ENCODE assay signal across 19 cellular contexts in the genomic region with DNA sequence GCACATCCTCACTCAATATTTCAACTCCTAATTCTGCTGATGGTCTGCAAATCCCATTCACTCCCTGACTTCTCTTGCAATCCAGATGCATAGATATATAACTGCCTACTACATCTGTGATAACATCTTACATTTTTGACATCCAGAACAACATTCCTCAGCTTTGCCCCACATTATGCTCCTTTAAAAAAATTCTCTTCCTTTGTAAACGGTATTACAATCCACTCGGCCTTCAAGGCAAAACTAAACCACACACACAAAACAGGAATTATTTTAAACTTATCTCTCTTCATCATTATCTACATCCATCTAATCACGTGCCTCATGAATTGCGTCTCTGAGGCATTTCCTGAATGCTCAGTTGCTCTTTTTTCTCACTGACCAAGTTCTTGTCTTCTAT.
DNase-seq lines count a peak whose midpoint lies in the region; ATAC-seq and TF ChIP-seq lines count a peak whose summit lies in the region.
"Had no signal": no experiment of that assay in that cellular context is flagged by ENCODE, and none has a peak within 500 bp of the region (broad histone marks: within the 10 kb centered on the region; RNA-seq: fewer than 3 reads in every experiment).

No MANE protein-coding gene starts in this region.

- POLR2A ChIA-PET in activated CD8-positive, alpha-beta T cell treated with anti-CD3 and anti-CD28 coated beads for 36 hours (lab: Charles Lee), result no interaction called here

- no peak for TF ChIP-seq POLR2A in breast epithelium (IDR thresholded peaks at IDR 0.05)

- no peak for ATAC-seq in HG03460 (IDR thresholded peaks at IDR 0.05; ENCODE audit: unreplicated experiment)
- ATAC-seq in activated CD8-positive, alpha-beta T cell treated with anti-CD3 and anti-CD28 coated beads for 36 hours, result no peak
- ATAC-seq: A549, GM12878 had no signal

- 10% methylated on average over 4 of the region's 4 CpGs for WGBS in mammary epithelial cell (ENCODE audit: low coverage, missing lambda C conversion rate)
- 64% methylated on average over 4 of the region's 4 CpGs for WGBS in hepatocyte (ENCODE audit: low lambda C conversion rate, missing lambda C conversion rate)

- H3K36me3 ChIP-seq in mammary epithelial cell (ENCODE audit: insufficient read depth, low read length) (no peaks in the 10 kb centered on the region), breast epithelium (no peaks in the 10 kb centered on the region), brain microvascular endothelial cell (replicated peaks) (no peaks in the 10 kb centered on the region), hepatocyte (replicated peaks; ENCODE audit: insufficient read depth, low read depth) (no peaks in the 10 kb centered on the region)
- H3K36me3 ChIP-seq: BLaER1 had no signal

- in situ Hi-C loops in mammary epithelial cell (cut with MboI; ENCODE audit: low sequenced_read_pairs in 2 of 2), result no loop called here
- in situ Hi-C loops in brain microvascular endothelial cell (cut with HindIII; ENCODE audit: low pct_ligation_motif_present, low sequenced_read_pairs), result no loop called here

- no peak overlapping the region for H3K4me3 ChIP-seq in mammary epithelial cell (replicated peaks in 1 of 3; ENCODE audit: insufficient read depth in 1 of 3, low read depth in 2 of 3, low read length in 3 of 3)
- H3K4me3 ChIP-seq in breast epithelium, result no peak overlapping the region
- no peak overlapping the region for H3K4me3 ChIP-seq in brain microvascular endothelial cell (ENCODE audit: low read depth, low read length)
- no peak overlapping the region for H3K4me3 ChIP-seq in hepatocyte
- H3K4me3 ChIP-seq: A549, BLaER1, GM12878 had no signal

- no peaks in the 10 kb centered on the region for H3K9me3 Mint-ChIP-seq in nephron progenitor cell
- no peaks in the 10 kb centered on the region for H3K9me3 Mint-ChIP-seq in activated CD8-positive, alpha-beta T cell treated with anti-CD3 and anti-CD28 coated beads for 36 hours
- H3K9me3 Mint-ChIP-seq: CD14-positive monocyte; CD4-positive, alpha-beta memory T cell; H9 had no signal

- H3K4me2 ChIP-seq in mammary epithelial cell (ENCODE audit: insufficient read depth, low read depth, low read length) (no peak overlapping the region), hepatocyte (no peak overlapping the region)
- H3K4me2 ChIP-seq: A549, BLaER1 had no signal

- H3K9me3 ChIP-seq in mammary epithelial cell (replicated peaks; ENCODE audit: insufficient read depth, low read length) (no peaks in the 10 kb centered on the region), breast epithelium (no peaks in the 10 kb centered on the region), hepatocyte (ENCODE audit: low read depth) (no peaks in the 10 kb centered on the region)
- H3K9me3 ChIP-seq: A549, BLaER1 had no signal

- H3K36me3 Mint-ChIP-seq in nephron progenitor cell (ENCODE audit: low read depth), result no peaks in the 10 kb centered on the region
- H3K36me3 Mint-ChIP-seq in activated CD8-positive, alpha-beta T cell treated with anti-CD3 and anti-CD28 coated beads for 36 hours (ENCODE audit: low read depth), result no peaks in the 10 kb centered on the region
- H3K36me3 Mint-ChIP-seq: CD14-positive monocyte; CD4-positive, alpha-beta memory T cell had no signal

- H3K27me3 Mint-ChIP-seq in nephron progenitor cell (ENCODE audit: low read depth, poor library complexity), result no peaks in the 10 kb centered on the region
- no peaks in the 10 kb centered on the region for H3K27me3 Mint-ChIP-seq in activated CD8-positive, alpha-beta T cell treated with anti-CD3 and anti-CD28 coated beads for 36 hours

- dilution Hi-C loops in mammary epithelial cell (cut with HindIII; ENCODE audit: low sequenced_read_pairs), result loop anchor here (25.0 kb wide), 1 partner anchor 396 kb away; no protein-coding TSS in a partner anchor

- H2AFZ ChIP-seq in mammary epithelial cell (ENCODE audit: low read depth, low read length), result peak overlapping the region; percentile 74
- no peak overlapping the region for H2AFZ ChIP-seq in hepatocyte

- DNase-seq in mammary epithelial cell (peak; percentile 26), breast epithelium (ENCODE audit: low spot score in 2 of 2) (no peak), brain microvascular endothelial cell (peak; percentile 26), nephron progenitor cell (no peak), NCI-H187 treated with DMSO at 0.1 percent for 48 hours (lab: John Stamatoyannopoulos, UW) (no peak), hepatocyte (ENCODE audit: low spot score) (no peak)
- DNase-seq in activated CD8-positive, alpha-beta T cell treated with anti-CD3 and anti-CD28 coated beads for 36 hours, result no peak
- DNase-seq: Calu3; CD4-positive, alpha-beta memory T cell; DMS79 treated with DMSO at 0.1 percent for 48 hours; GF-D8; H9 had no signal

- no TSS peak for BruUV-seq in mammary epithelial cell (replicated peaks; lab: Mats Ljungman, UMichigan)

- no peak for TF ChIP-seq CTCF in mammary epithelial cell (conservative IDR thresholded peaks at IDR 0.05 in 1 of 2, IDR thresholded peaks at IDR 0.05 in 1 of 2; ENCODE audit: extremely low read depth in 1 of 2, insufficient read depth in 1 of 2, low read depth in 1 of 2, low read length in 2 of 2)
- no peak for TF ChIP-seq CTCF in breast epithelium (IDR thresholded peaks at IDR 0.05)
- no peak for TF ChIP-seq CTCF in brain microvascular endothelial cell (IDR thresholded peaks at IDR 0.05; ENCODE audit: low read depth, low read length, missing control alignments)
- TF ChIP-seq CTCF in nephron progenitor cell (IDR thresholded peaks at IDR 0.05), result no peak
- no peak for TF ChIP-seq CTCF in hepatocyte (IDR thresholded peaks at IDR 0.05; ENCODE audit: poor library complexity)
- no peak for TF ChIP-seq CTCF in activated CD8-positive, alpha-beta T cell treated with anti-CD3 and anti-CD28 coated beads for 36 hours (IDR thresholded peaks at IDR 0.05)

- H3K4me3 Mint-ChIP-seq in nephron progenitor cell, result no peak overlapping the region
- H3K4me3 Mint-ChIP-seq in activated CD8-positive, alpha-beta T cell treated with anti-CD3 and anti-CD28 coated beads for 36 hours, result no peak overlapping the region
- H3K4me3 Mint-ChIP-seq: CD14-positive monocyte; CD4-positive, alpha-beta memory T cell; H9 had no signal

- H3K4me1 ChIP-seq in mammary epithelial cell (ENCODE audit: insufficient read depth, low read length) (peaks cover 11% of the 10 kb centered on the region), breast epithelium (no peaks in the 10 kb centered on the region), hepatocyte (ENCODE audit: insufficient read depth) (no peaks in the 10 kb centered on the region)
- H3K4me1 ChIP-seq: A549 had no signal

- intact Hi-C loops in mammary epithelial cell (cut with micrococcal nuclease) (no loop called here), breast epithelium (cut with DNase I; ENCODE audit: low total_unique reads) (no loop called here)
- intact Hi-C loops in activated CD8-positive, alpha-beta T cell treated with anti-CD3 and anti-CD28 coated beads for 36 hours (cut with micrococcal nuclease), result no loop called here

- no peak overlapping the region for H3K27ac ChIP-seq in mammary epithelial cell (ENCODE audit: insufficient read depth, low read depth, low read length)
- H3K27ac ChIP-seq in breast epithelium, result no peak overlapping the region
- no peak overlapping the region for H3K27ac ChIP-seq in brain microvascular endothelial cell
- H3K27ac ChIP-seq in hepatocyte, result no peak overlapping the region
- H3K27ac ChIP-seq: 22Rv1, A549, BLaER1, HL-60 had no signal

- H3K9ac ChIP-seq in mammary epithelial cell (ENCODE audit: insufficient read depth, low read length), result no peak overlapping the region
- H3K9ac ChIP-seq: BLaER1 had no signal

- H3K79me2 ChIP-seq in mammary epithelial cell (ENCODE audit: insufficient read depth, low read length) (no peaks in the 10 kb centered on the region), hepatocyte (no peaks in the 10 kb centered on the region)

- peaks cover 9% of the 10 kb centered on the region for H3K4me1 Mint-ChIP-seq in nephron progenitor cell
- H3K4me1 Mint-ChIP-seq in activated CD8-positive, alpha-beta T cell treated with anti-CD3 and anti-CD28 coated beads for 36 hours (ENCODE audit: low read depth), result no peaks in the 10 kb centered on the region
- H3K4me1 Mint-ChIP-seq: CD4-positive, alpha-beta memory T cell; H9 had no signal

- no peaks in the 10 kb centered on the region for H3K9me2 ChIP-seq in hepatocyte (replicated peaks; ENCODE audit: insufficient read depth)

- peak overlapping the region; percentile 7 for H3K27ac Mint-ChIP-seq in nephron progenitor cell
- no peak overlapping the region for H3K27ac Mint-ChIP-seq in activated CD8-positive, alpha-beta T cell treated with anti-CD3 and anti-CD28 coated beads for 36 hours
- H3K27ac Mint-ChIP-seq: CD14-positive monocyte; CD4-positive, alpha-beta memory T cell; H9 had no signal

- CTCF ChIA-PET in mammary epithelial cell (lab: Charles Lee; ENCODE audit: low non-redundant PET), result no interaction called here
- CTCF ChIA-PET in activated CD8-positive, alpha-beta T cell treated with anti-CD3 and anti-CD28 coated beads for 36 hours (lab: Charles Lee), result no interaction called here

- H3K27me3 ChIP-seq in mammary epithelial cell (ENCODE audit: insufficient read depth, low read length) (no peaks in the 10 kb centered on the region), breast epithelium (no peaks in the 10 kb centered on the region), brain microvascular endothelial cell (replicated peaks) (no peaks in the 10 kb centered on the region), hepatocyte (no peaks in the 10 kb centered on the region)
- H3K27me3 ChIP-seq: BLaER1 had no signal

- no peaks in the 10 kb centered on the region for H4K20me1 ChIP-seq in mammary epithelial cell (ENCODE audit: insufficient read depth, low read length)
- no peaks in the 10 kb centered on the region for H4K20me1 ChIP-seq in hepatocyte (ENCODE audit: insufficient read depth, poor library complexity, severe bottlenecking)
- H4K20me1 ChIP-seq: BLaER1 had no signal

Comparison
In these comparisons a context has a peak if more than half of its experiments do, and no peak if none do; other contexts are left out.
1. DNase-seq: peak in mammary epithelial cell (single experiment) and brain microvascular endothelial cell (single experiment); none in breast epithelium (0 of 2), nephron progenitor cell (single experiment), NCI-H187 treated with DMSO at 0.1 percent for 48 hours (single experiment), hepatocyte (single experiment) and activated CD8-positive, alpha-beta T cell treated with anti-CD3 and anti-CD28 coated beads for 36 hours (single experiment).